In the genomic region with DNA sequence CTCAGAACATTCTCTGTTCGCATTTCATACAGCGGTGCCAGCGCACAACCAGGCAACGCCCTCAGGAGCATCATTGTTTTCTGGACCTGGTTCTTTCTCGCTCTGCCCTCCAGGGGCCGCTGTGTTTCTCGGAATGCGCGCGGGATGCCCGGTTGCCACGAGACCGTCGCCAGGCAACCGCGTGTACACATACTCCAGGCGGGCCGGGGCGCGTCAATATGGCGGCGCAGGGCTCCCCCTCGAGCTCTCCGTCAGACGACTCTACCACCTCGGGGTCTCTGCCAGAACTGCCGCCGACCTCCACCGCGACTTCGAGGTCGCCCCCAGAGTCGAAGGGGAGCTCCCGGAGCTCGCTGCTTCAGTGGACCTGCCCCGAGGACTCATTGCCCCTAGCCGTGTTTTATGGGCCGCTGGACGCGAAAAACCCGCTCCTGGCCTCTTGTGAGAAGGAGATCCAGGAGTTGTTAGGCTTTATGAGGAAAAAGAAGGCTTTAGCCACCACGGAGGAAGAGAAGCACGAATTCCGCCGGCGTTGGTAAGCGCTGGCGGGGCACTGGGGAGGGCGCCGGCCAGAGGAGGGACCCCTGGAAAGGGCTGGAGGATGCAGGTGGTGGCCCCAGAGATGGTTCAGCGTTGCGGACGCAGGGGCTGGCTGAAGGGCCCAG, we compare ENCODE assay signal across 8 cellular contexts. TPM values are rescaled to one million over a fixed set of nuclear protein-coding genes. Genes with fewer than 3 reads are reported as not detected.
A peak's percentile ranks its signal among the peaks of the same experiment; 100 is the strongest.
DNase-seq lines count a peak whose midpoint lies in the region; ATAC-seq and TF ChIP-seq lines count a peak whose summit lies in the region.

A gene with protein sequence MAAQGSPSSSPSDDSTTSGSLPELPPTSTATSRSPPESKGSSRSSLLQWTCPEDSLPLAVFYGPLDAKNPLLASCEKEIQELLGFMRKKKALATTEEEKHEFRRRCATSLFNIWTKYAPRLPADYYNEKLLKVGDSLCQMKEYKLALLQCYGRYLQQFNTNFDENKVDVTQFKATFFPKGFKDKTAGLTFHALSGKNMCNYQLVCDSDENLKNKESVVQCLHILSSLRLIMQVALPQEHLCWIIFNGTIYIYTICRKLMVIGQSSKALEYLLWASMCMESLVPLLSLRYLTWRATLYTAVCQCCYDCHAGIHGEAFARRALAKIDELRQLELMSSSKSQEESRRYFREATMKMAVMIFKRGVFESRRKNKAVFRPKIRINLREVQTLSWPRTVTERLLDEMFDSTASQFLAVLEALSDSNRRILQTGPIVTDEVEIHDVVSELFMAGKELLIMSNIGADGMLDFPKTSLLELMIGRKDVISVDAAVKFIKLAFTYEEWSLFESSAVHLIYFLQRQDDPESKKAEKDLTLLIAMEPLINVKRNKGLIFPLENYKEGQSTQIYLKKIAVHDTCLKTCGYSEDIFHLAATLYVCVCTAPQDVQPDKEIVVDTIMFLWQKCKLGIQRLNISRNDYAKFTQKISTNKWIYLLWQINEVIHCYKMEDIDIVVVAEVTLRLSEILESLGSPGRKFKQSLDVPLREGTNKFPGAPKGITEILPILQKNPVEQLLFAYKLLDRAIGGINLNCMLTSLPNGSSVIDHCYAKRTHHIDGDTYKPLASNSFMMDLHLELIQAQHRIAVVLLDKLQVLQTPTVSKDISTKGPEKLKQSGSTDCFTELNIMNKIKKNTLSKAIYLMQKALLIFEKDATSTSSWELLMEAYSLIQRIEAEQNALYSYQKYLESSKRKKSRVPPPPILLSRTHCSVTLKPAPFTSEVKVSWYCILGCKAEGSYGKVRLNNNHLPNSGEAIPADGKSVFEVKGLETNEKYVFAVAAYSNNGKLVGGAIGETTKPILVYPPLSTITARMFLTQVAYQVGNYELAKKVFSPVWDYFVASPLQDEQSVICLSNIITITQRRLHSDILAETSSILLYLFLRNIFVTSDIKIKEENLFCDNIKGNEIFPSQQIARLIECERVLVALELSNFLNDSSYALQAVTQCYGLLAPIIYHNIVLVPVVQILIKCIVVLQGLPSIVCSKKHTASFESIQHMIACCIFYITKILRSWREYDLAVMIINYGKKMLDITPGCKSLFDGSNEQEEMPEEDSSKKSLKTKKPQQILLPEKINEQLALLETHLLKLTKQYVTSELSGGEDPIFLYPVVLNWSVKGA (N-terminal part only) (plus strand): TSS at position 186 of the 665 bp plus-strand sequence. CDS start 33 bp downstream, at position 219.

- intact Hi-C loops in CD8-positive, alpha-beta T cell (cut with DNase I, micrococcal nuclease): loop anchor here (1.0 to 10.0 kb wide), 12 partner anchors 27 to 1273 kb away; a partner anchor contains a TSS

- in situ Hi-C loops in endometrial microvascular endothelial cells (cut with HindIII; ENCODE audit: inconsistent ontology term, low pct_unique_long_range_greater_than_20kb, low sequenced_read_pairs): loop anchor here (5.0 kb wide), 1 partner anchor 37 kb away; no protein-coding TSS in a partner anchor

- H3K27me3 Mint-ChIP-seq in CD8-positive, alpha-beta T cell (ENCODE audit: low read depth): no peaks in the 10 kb centered on the region
- peaks cover 20% of the 10 kb centered on the region for H3K27me3 Mint-ChIP-seq in activated CD8-positive, alpha-beta memory T cell treated with anti-CD3 and anti-CD28 coated beads, Interleukin-2, amount 10 ng/mL, durations not matched to agents 7 days and 5 days

- no peaks in the 10 kb centered on the region for H3K36me3 Mint-ChIP-seq in CD8-positive, alpha-beta T cell
- peaks cover 2% of the 10 kb centered on the region for H3K36me3 Mint-ChIP-seq in activated CD8-positive, alpha-beta memory T cell treated with anti-CD3 and anti-CD28 coated beads, Interleukin-2, amount 10 ng/mL, durations not matched to agents 7 days and 5 days

- POLR2A ChIA-PET in CD8-positive, alpha-beta T cell (lab: Charles Lee): interaction anchor here (1.0 to 1.6 kb wide), 8 partner anchors 24 to 547 kb away, joined by 3 to 7 read pairs (median 4); a partner anchor contains a TSS

- peak; percentile 85 for TF ChIP-seq CTCF in CD8-positive, alpha-beta T cell (IDR thresholded peaks at IDR 0.05)
- peak; percentile 84 for TF ChIP-seq CTCF in GM20000 (IDR thresholded peaks at IDR 0.05; ENCODE audit: extremely low read depth, missing control alignments)

- H3K4me3 ChIP-seq in CD8-positive, alpha-beta T cell (ENCODE audit: low read depth, low read length): peak within 1 kb of the TSS; percentile 75

- DNase-seq in CD8-positive, alpha-beta T cell: peak; percentile 91 to 97 (median 94)
- peak; percentile 88 for DNase-seq in GM20000 (ENCODE audit: low spot score)
- DNase-seq in HS-5 (ENCODE audit: low read depth): peak; percentile 81
- peak; percentile 83 for DNase-seq in NK-92 treated with Interleukin-12 subunit alpha and Interleukin-12 subunit beta, amount 100 ng/mL, for 24 hours (lab: John Stamatoyannopoulos, UW)
- peak; percentile 96 for DNase-seq in activated CD8-positive, alpha-beta memory T cell treated with anti-CD3 and anti-CD28 coated beads, Interleukin-2, amount 10 ng/mL, durations not matched to agents 7 days and 5 days
- DNase-seq in mesenteric fat pad (ENCODE audit: low spot score): peak; percentile 98
- peak; percentile 85 for DNase-seq in stimulated activated CD8-positive, alpha-beta memory T cell treated with anti-CD3 and anti-CD28 coated beads, Interleukin-15, amount 100 ng/mL, for 1 hour (ENCODE audit: low read depth)

- no peaks in the 10 kb centered on the region for H3K36me3 ChIP-seq in CD8-positive, alpha-beta T cell (ENCODE audit: insufficient read depth, low read length)

- CTCF ChIA-PET in CD8-positive, alpha-beta T cell (lab: Charles Lee): interaction anchor here (0.6 to 4.0 kb wide), 16 partner anchors 8 to 817 kb away, joined by 3 to 55 read pairs (median 3); a partner anchor contains a TSS
- CTCF ChIA-PET in activated CD8-positive, alpha-beta memory T cell treated with anti-CD3 and anti-CD28 coated beads, Interleukin-2, amount 10 ng/mL, durations not matched to agents 7 days and 5 days (lab: Charles Lee): interaction anchor here (0.6 to 5.8 kb wide), 24 partner anchors 8 to 454 kb away, joined by 3 to 84 read pairs (median 4); a partner anchor contains a TSS

- peaks cover 24% of the 10 kb centered on the region for H3K4me1 Mint-ChIP-seq in CD8-positive, alpha-beta T cell (ENCODE audit: low read depth)
- peaks cover 35% of the 10 kb centered on the region for H3K4me1 Mint-ChIP-seq in activated CD8-positive, alpha-beta memory T cell treated with anti-CD3 and anti-CD28 coated beads, Interleukin-2, amount 10 ng/mL, durations not matched to agents 7 days and 5 days

- H3K4me1 ChIP-seq in CD8-positive, alpha-beta T cell (ENCODE audit: insufficient read depth, low read length): peaks cover 23% of the 10 kb centered on the region

- peak; percentile 88 for ATAC-seq in CD8-positive, alpha-beta T cell
- peak; percentile 87 for ATAC-seq in activated CD8-positive, alpha-beta memory T cell treated with anti-CD3 and anti-CD28 coated beads, Interleukin-2, amount 10 ng/mL, durations not matched to agents 7 days and 5 days

- peak within 1 kb of the TSS; percentile 82 for H3K27ac Mint-ChIP-seq in CD8-positive, alpha-beta T cell
- peak within 1 kb of the TSS; percentile 77 for H3K27ac Mint-ChIP-seq in activated CD8-positive, alpha-beta memory T cell treated with anti-CD3 and anti-CD28 coated beads, Interleukin-2, amount 10 ng/mL, durations not matched to agents 7 days and 5 days

- no peaks in the 10 kb centered on the region for H3K27me3 ChIP-seq in CD8-positive, alpha-beta T cell (ENCODE audit: insufficient read depth, low read length)

- peak within 1 kb of the TSS; percentile 91 for H3K4me3 Mint-ChIP-seq in CD8-positive, alpha-beta T cell
- peak within 1 kb of the TSS; percentile 84 for H3K4me3 Mint-ChIP-seq in activated CD8-positive, alpha-beta memory T cell treated with anti-CD3 and anti-CD28 coated beads, Interleukin-2, amount 10 ng/mL, durations not matched to agents 7 days and 5 days

- H3K9me3 ChIP-seq in CD8-positive, alpha-beta T cell (ENCODE audit: low read length): no peaks in the 10 kb centered on the region

- peak within 1 kb of the TSS; percentile 76 for H3K27ac ChIP-seq in CD8-positive, alpha-beta T cell (ENCODE audit: low read depth, low read length)

- no peaks in the 10 kb centered on the region for H3K9me3 Mint-ChIP-seq in CD8-positive, alpha-beta T cell
- H3K9me3 Mint-ChIP-seq in activated CD8-positive, alpha-beta memory T cell treated with anti-CD3 and anti-CD28 coated beads, Interleukin-2, amount 10 ng/mL, durations not matched to agents 7 days and 5 days (ENCODE audit: low read depth): no peaks in the 10 kb centered on the region

RNA-seq across cellular contexts. Expression of the gene that starts here (rescaled TPM):
- 1 to 10 TPM; 1.0 to 1.2 TPM for total RNA-seq in CD8-positive, alpha-beta T cell
- 1 to 10 TPM in 1 of 2 experiments, under 1 TPM in 1; 0.33 to 1.4 TPM for total RNA-seq in activated CD8-positive, alpha-beta memory T cell treated with anti-CD3 and anti-CD28 coated beads, Interleukin-2, amount 10 ng/mL, durations not matched to agents 7 days and 5 days
- total RNA-seq in endometrial microvascular endothelial cells (ENCODE audit: inconsistent ontology term): 11.4 TPM
- 0.71 TPM for total RNA-seq in mesenteric fat pad

Comparison
In these comparisons a context has a peak if more than half of its experiments do, and no peak if none do; other contexts are left out.
1. Peak in every context shown above with its lines: DNase-seq, ATAC-seq, H3K4me3 ChIP-seq and H3K27ac ChIP-seq.
2. Peak in DNase-seq in mesenteric fat pad; RNA of the gene not detected or under 1 TPM.